Comparison of ENCODE assay signal across 20 cellular contexts in genomic region chr20:45819466-45819865, GRCh38. TPM values are rescaled to one million over a fixed set of nuclear protein-coding genes. Genes with fewer than 3 reads are reported as not detected.
DNase-seq lines count a peak whose midpoint lies in the region; FAIRE-seq and TF ChIP-seq lines count a peak whose summit lies in the region.
"Had no signal": no experiment of that assay in that cellular context is flagged by ENCODE, and none has a peak within 500 bp of the region (broad histone marks: within the 10 kb centered on the region; RNA-seq: fewer than 3 reads in every experiment).

No MANE protein-coding gene starts in this region.

- no peak overlapping the region for H2BK120ac ChIP-seq in mesendoderm (ENCODE audit: low read depth, low read length)

- FAIRE-seq in HTR-8/SVneo (lab: Jason Lieb, UNC): peak; percentile 64
- FAIRE-seq: A549, GM12892, GM18507, H1 had no signal

- no CpG with 5 or more reads among the region's 4 CpGs for WGBS in mesendoderm (ENCODE audit: extremely low coverage, insufficient coverage, low lambda C conversion rate)

- H3K4me1 ChIP-seq in Caco-2 (peaks cover 34% of the 10 kb centered on the region), mesendoderm (ENCODE audit: control insufficient read depth, low read depth, low read length) (peaks cover 5% of the 10 kb centered on the region)

- intact Hi-C loops in Caco-2 (cut with micrococcal nuclease; ENCODE audit: unreplicated experiment): no loop called here

- no peak overlapping the region for H3K4ac ChIP-seq in mesendoderm (ENCODE audit: low read depth, low read length)

- no peak overlapping the region for H3K4me3 ChIP-seq in Caco-2 (ENCODE audit: low read depth, low read length)
- H3K4me3 ChIP-seq in mesendoderm (ENCODE audit: low read length): no peak overlapping the region
- H3K4me3 ChIP-seq: A549, BLaER1 had no signal

- no peak overlapping the region for H3K56ac ChIP-seq in mesendoderm (ENCODE audit: low read length)

- H3K36me3 Mint-ChIP-seq in Caco-2 (ENCODE audit: insufficient read depth, unreplicated experiment): peaks cover 27% of the 10 kb centered on the region
- H3K36me3 Mint-ChIP-seq in type B pancreatic cell: peaks cover 4% of the 10 kb centered on the region
- no peaks in the 10 kb centered on the region for H3K36me3 Mint-ChIP-seq in osteocyte (ENCODE audit: unreplicated experiment)
- H3K36me3 Mint-ChIP-seq: CD4-positive, alpha-beta memory T cell had no signal

- H3K27ac Mint-ChIP-seq in Caco-2 (ENCODE audit: unreplicated experiment) (no peak overlapping the region), type B pancreatic cell (peak overlapping the region; percentile 4), osteocyte (ENCODE audit: unreplicated experiment) (no peak overlapping the region)
- H3K27ac Mint-ChIP-seq: CD4-positive, alpha-beta memory T cell had no signal

- H3K23ac ChIP-seq in mesendoderm (ENCODE audit: low read length): no peak overlapping the region

- CTCF ChIA-PET in Caco-2 (lab: Charles Lee): interaction anchor here (0.6 to 0.7 kb wide), 3 partner anchors 70 to 250 kb away, joined by 3 to 4 read pairs (median 4); no protein-coding TSS in a partner anchor

- H3K27ac ChIP-seq in mesendoderm (ENCODE audit: low read depth, low read length): no peak overlapping the region
- H3K27ac ChIP-seq: A549, BLaER1 had no signal

- no peak overlapping the region for H3K4me2 ChIP-seq in mesendoderm (ENCODE audit: low read length)
- H3K4me2 ChIP-seq: A549, BLaER1 had no signal

- BruUV-seq in Caco-2 (replicated peaks; lab: Mats Ljungman, UMichigan): no TSS peak

- no peak overlapping the region for H4K8ac ChIP-seq in mesendoderm (ENCODE audit: low read depth, low read length)

- no peaks in the 10 kb centered on the region for H3K27me3 Mint-ChIP-seq in Caco-2 (ENCODE audit: insufficient read depth, unreplicated experiment)
- peaks cover 20% of the 10 kb centered on the region for H3K27me3 Mint-ChIP-seq in type B pancreatic cell
- H3K27me3 Mint-ChIP-seq in osteocyte (ENCODE audit: unreplicated experiment): no peaks in the 10 kb centered on the region

- H3K9me3 ChIP-seq in Caco-2: no peaks in the 10 kb centered on the region
- H3K9me3 ChIP-seq: A549, BLaER1 had no signal

- H3K9me3 Mint-ChIP-seq in Caco-2 (ENCODE audit: unreplicated experiment): no peaks in the 10 kb centered on the region
- no peaks in the 10 kb centered on the region for H3K9me3 Mint-ChIP-seq in type B pancreatic cell
- H3K9me3 Mint-ChIP-seq in osteocyte (ENCODE audit: unreplicated experiment): no peaks in the 10 kb centered on the region
- H3K9me3 Mint-ChIP-seq: CD4-positive, alpha-beta memory T cell; H9 had no signal

- H3K79me1 ChIP-seq in mesendoderm (ENCODE audit: low read length): peaks cover 7% of the 10 kb centered on the region

- H4K5ac ChIP-seq in mesendoderm (ENCODE audit: low read length): no peak overlapping the region

- no peak overlapping the region for H2BK15ac ChIP-seq in mesendoderm (replicated peaks; ENCODE audit: low read depth)

- no peak overlapping the region for H3K18ac ChIP-seq in mesendoderm (ENCODE audit: low read length)

- H3K27me3 ChIP-seq in Caco-2 (replicated peaks; ENCODE audit: control insufficient read depth, insufficient read depth, low read length): no peaks in the 10 kb centered on the region
- no peaks in the 10 kb centered on the region for H3K27me3 ChIP-seq in mesendoderm (ENCODE audit: insufficient read depth, low read length, poor library complexity)

- H3K4me3 Mint-ChIP-seq in Caco-2 (ENCODE audit: unreplicated experiment) (peak overlapping the region; percentile 1), type B pancreatic cell (no peak overlapping the region), osteocyte (ENCODE audit: unreplicated experiment) (no peak overlapping the region)
- H3K4me3 Mint-ChIP-seq: CD14-positive monocyte; CD4-positive, alpha-beta memory T cell; H9 had no signal

- POLR2A ChIA-PET in Caco-2 (lab: Charles Lee): no interaction called here

- TF ChIP-seq CTCF in Caco-2 (IDR thresholded peaks at IDR 0.05; ENCODE audit: insufficient read depth in 1 of 2, low read depth in 1 of 2, low read length in 1 of 2, severe bottlenecking in 1 of 2, unreplicated experiment in 1 of 2) (no peak), type B pancreatic cell (conservative IDR thresholded peaks at IDR 0.05) (no peak), osteocyte (IDR thresholded peaks at IDR 0.05) (no peak)

- no peak overlapping the region for H2AK5ac ChIP-seq in mesendoderm (ENCODE audit: low read length)

- peaks cover 11% of the 10 kb centered on the region for H3K36me3 ChIP-seq in Caco-2 (ENCODE audit: control insufficient read depth, insufficient read depth, low read length)
- peaks cover 11% of the 10 kb centered on the region for H3K36me3 ChIP-seq in mesendoderm (ENCODE audit: control insufficient read depth, insufficient read depth, low read length)

- peaks cover 5% of the 10 kb centered on the region for H3K79me2 ChIP-seq in mesendoderm (ENCODE audit: control insufficient read depth, insufficient read depth, low read length)

- H2BK5ac ChIP-seq in mesendoderm (ENCODE audit: low read length): no peak overlapping the region

- H3K4me1 Mint-ChIP-seq in Caco-2 (ENCODE audit: low read depth, unreplicated experiment) (peaks cover 33% of the 10 kb centered on the region), type B pancreatic cell (ENCODE audit: unreplicated experiment) (peaks cover 16% of the 10 kb centered on the region), osteocyte (ENCODE audit: unreplicated experiment) (peaks cover 30% of the 10 kb centered on the region)

- H3K9ac ChIP-seq in mesendoderm (ENCODE audit: low read length): no peak overlapping the region
- H3K9ac ChIP-seq: BLaER1 had no signal

- no peak for DNase-seq in Caco-2
- no peak for DNase-seq in HTR-8/SVneo (ENCODE audit: insufficient read length, low spot score)
- peak; percentile 76 for DNase-seq in mesendoderm
- no peak for DNase-seq in type B pancreatic cell (ENCODE audit: extremely low spot score, unreplicated experiment)
- DNase-seq in DMS53 treated with DMSO at 0.1 percent for 48 hours (lab: John Stamatoyannopoulos, UW; ENCODE audit: unreplicated experiment): no peak
- DNase-seq in HCEC 1CT: no peak
- DNase-seq in osteocyte (ENCODE audit: extremely low spot score, unreplicated experiment): no peak
- DNase-seq: Calu3; CD4-positive, alpha-beta memory T cell; DND-41; EL; GDM1; H9; KG1 had no signal

RNA-seq across cellular contexts. Expression of gene UBE2C, which starts 7.0 kb away (rescaled TPM):
- 409 and 423 TPM in 2 replicates for total RNA-seq in Caco-2 (2022)
- 442 TPM for polyA plus RNA-seq in mesendoderm (2013, experiment 1 of 2)
- polyA plus RNA-seq in mesendoderm (2013, experiment 2 of 2): 450 TPM
- 46.4 and 136 TPM in 2 replicates for total RNA-seq in type B pancreatic cell (ENCODE audit: low replicate concordance)
- total RNA-seq in osteocyte: 21.3 and 21.9 TPM in 2 replicates

RNA-seq across cellular contexts. Expression of gene TNNC2, which starts 7.6 kb away (rescaled TPM):
- total RNA-seq in Caco-2 (2022) (not detected in 2 replicates), type B pancreatic cell (ENCODE audit: low replicate concordance) (2.1 TPM in 1 of 2 replicates, not detected in the other), osteocyte (1.2 TPM in 1 of 2 replicates, not detected in the other)
- polyA plus RNA-seq in mesendoderm (2013, experiment 1 of 2): 2.9 TPM
- polyA plus RNA-seq in mesendoderm (2013, experiment 2 of 2): 3.8 TPM
- total RNA-seq: Calu3; CD4-positive, alpha-beta memory T cell had no signal

RNA-seq across cellular contexts. Expression of gene SNX21, which starts 14.1 kb away (rescaled TPM):
- total RNA-seq in Caco-2 (2022) (14.1 and 15.6 TPM in 2 replicates), type B pancreatic cell (ENCODE audit: low replicate concordance) (12.2 and 16.4 TPM in 2 replicates), osteocyte (24.4 and 25.6 TPM in 2 replicates)
- 5.7 TPM for polyA plus RNA-seq in mesendoderm (2013, experiment 1 of 2)
- 5.7 TPM for polyA plus RNA-seq in mesendoderm (2013, experiment 2 of 2)

RNA-seq across cellular contexts. Expression of gene DNTTIP1, which starts 27.7 kb away (rescaled TPM):
- 89.3 and 105 TPM in 2 replicates for total RNA-seq in Caco-2 (2022)
- 55.5 TPM for polyA plus RNA-seq in mesendoderm (2013, experiment 1 of 2)
- polyA plus RNA-seq in mesendoderm (2013, experiment 2 of 2): 56.2 TPM
- 26.5 and 32.9 TPM in 2 replicates for total RNA-seq in type B pancreatic cell (ENCODE audit: low replicate concordance)
- total RNA-seq in osteocyte: 23.2 and 30.0 TPM in 2 replicates

RNA-seq across cellular contexts. Expression of gene WFDC3, which starts 27.8 kb away (rescaled TPM):
- total RNA-seq in Caco-2 (2022): 1.1 and 1.7 TPM in 2 replicates
- polyA plus RNA-seq in mesendoderm (2013, experiment 1 of 2): 0.27 TPM
- 0.29 TPM for polyA plus RNA-seq in mesendoderm (2013, experiment 2 of 2)
- total RNA-seq in type B pancreatic cell (ENCODE audit: low replicate concordance): not detected in 2 replicates
- total RNA-seq in osteocyte: 0.91 TPM in 1 of 2 replicates, not detected in the other
- total RNA-seq: CD4-positive, alpha-beta memory T cell; H1; H9 had no signal
- polyA plus RNA-seq: A549; CD4-positive, alpha-beta memory T cell had no signal
